In genomic region chr3:57555316-57555715, GRCh38 we compare ENCODE assay signal across 8 cellular contexts. TPM values are rescaled to one million over a fixed set of nuclear protein-coding genes. Genes with fewer than 3 reads are reported as not detected.
DNase-seq lines count a peak whose midpoint lies in the region; ATAC-seq lines count a peak whose summit lies in the region.

No MANE protein-coding gene starts in this region.

- peak overlapping the region; percentile 90 for H3K4me3 Mint-ChIP-seq in T-helper 1 cell treated with Interleukin-12 subunit alpha and Interleukin-12 subunit beta and Interleukin-4 antibody, amounts not matched to agents 30 μg/mL and 1 μg/mL, for 36 hours
- H3K4me3 Mint-ChIP-seq in activated T-helper 17 cell treated with anti-CD3 and anti-CD28 coated beads, Interleukin-2, amount 50 U/mL, for 72 hours = peak overlapping the region; percentile 98

- H3K27ac Mint-ChIP-seq in T-helper 1 cell treated with Interleukin-12 subunit alpha and Interleukin-12 subunit beta and Interleukin-4 antibody, amounts not matched to agents 30 μg/mL and 1 μg/mL, for 36 hours = peak overlapping the region; percentile 97
- peak overlapping the region; percentile 98 for H3K27ac Mint-ChIP-seq in activated T-helper 17 cell treated with anti-CD3 and anti-CD28 coated beads, Interleukin-2, amount 50 U/mL, for 72 hours

- H3K9me3 Mint-ChIP-seq in T-helper 1 cell treated with Interleukin-12 subunit alpha and Interleukin-12 subunit beta and Interleukin-4 antibody, amounts not matched to agents 30 μg/mL and 1 μg/mL, for 36 hours = no peaks in the 10 kb centered on the region
- no peaks in the 10 kb centered on the region for H3K9me3 Mint-ChIP-seq in activated T-helper 17 cell treated with anti-CD3 and anti-CD28 coated beads, Interleukin-2, amount 50 U/mL, for 72 hours

- no peaks in the 10 kb centered on the region for H3K36me3 ChIP-seq in iPS-15b (ENCODE audit: control insufficient read depth, insufficient read depth, low read length)

- no peaks in the 10 kb centered on the region for H3K9me3 ChIP-seq in iPS-15b (ENCODE audit: control insufficient read depth, insufficient read depth, low read length)

- peak overlapping the region; percentile 79 for H3K9ac ChIP-seq in iPS-15b (ENCODE audit: low read depth, low read length)

- no peaks in the 10 kb centered on the region for H3K27me3 ChIP-seq in iPS-15b (ENCODE audit: control insufficient read depth, insufficient read depth, low read length)

- no peak for ATAC-seq in activated T-helper 17 cell treated with anti-CD3 and anti-CD28 coated beads, Interleukin-2, amount 50 U/mL, for 72 hours (replicated peaks)
- ATAC-seq in stimulated activated naive CD8-positive, alpha-beta T cell treated with anti-CD3 and anti-CD28 coated beads, Interleukin-15, Interleukin-2, amounts not matched to agents 100 U/mL and 50 U/mL, for 24 hours = no peak

- peaks cover 5% of the 10 kb centered on the region for H3K4me1 ChIP-seq in iPS-15b (ENCODE audit: control insufficient read depth, insufficient read depth, low read length)

- no peak for DNase-seq in T-helper 1 cell
- DNase-seq in stimulated activated naive CD8-positive, alpha-beta T cell treated with anti-CD3 and anti-CD28 coated beads, Interleukin-15, Interleukin-2, amounts not matched to agents 100 U/mL and 50 U/mL, for 24 hours = peak; percentile 25
- DNase-seq in NCI-H1092 treated with DMSO at 0.1 percent for 48 hours (lab: John Stamatoyannopoulos, UW) = no peak
- no peak for DNase-seq in occipital lobe (lab: John Stamatoyannopoulos, UW)
- DNase-seq in putamen (ENCODE audit: low spot score) = no peak

- H3K4me3 ChIP-seq in iPS-15b (ENCODE audit: low read depth, low read length) = peak overlapping the region; percentile 97

- peaks cover 21% of the 10 kb centered on the region for H3K36me3 Mint-ChIP-seq in T-helper 1 cell treated with Interleukin-12 subunit alpha and Interleukin-12 subunit beta and Interleukin-4 antibody, amounts not matched to agents 30 μg/mL and 1 μg/mL, for 36 hours (ENCODE audit: low read depth)
- peaks cover 41% of the 10 kb centered on the region for H3K36me3 Mint-ChIP-seq in activated T-helper 17 cell treated with anti-CD3 and anti-CD28 coated beads, Interleukin-2, amount 50 U/mL, for 72 hours (ENCODE audit: low read depth)

- no peaks in the 10 kb centered on the region for H3K27me3 Mint-ChIP-seq in T-helper 1 cell treated with Interleukin-12 subunit alpha and Interleukin-12 subunit beta and Interleukin-4 antibody, amounts not matched to agents 30 μg/mL and 1 μg/mL, for 36 hours (ENCODE audit: low read depth)
- no peaks in the 10 kb centered on the region for H3K27me3 Mint-ChIP-seq in activated T-helper 17 cell treated with anti-CD3 and anti-CD28 coated beads, Interleukin-2, amount 50 U/mL, for 72 hours

- peaks cover 29% of the 10 kb centered on the region for H3K4me1 Mint-ChIP-seq in T-helper 1 cell treated with Interleukin-12 subunit alpha and Interleukin-12 subunit beta and Interleukin-4 antibody, amounts not matched to agents 30 μg/mL and 1 μg/mL, for 36 hours (ENCODE audit: low read depth)
- peaks cover 13% of the 10 kb centered on the region for H3K4me1 Mint-ChIP-seq in activated T-helper 17 cell treated with anti-CD3 and anti-CD28 coated beads, Interleukin-2, amount 50 U/mL, for 72 hours

RNA-seq across cellular contexts. Expression of gene PDE12, which starts 0.8 kb away (rescaled TPM):
- total RNA-seq in activated T-helper 17 cell treated with anti-CD3 and anti-CD28 coated beads, Interleukin-2, amount 50 U/mL, for 72 hours = 10 to 100 TPM; 20.8 to 31.4 TPM
- total RNA-seq in occipital lobe = 19.7 TPM

RNA-seq across cellular contexts. Expression of gene DNAH12, which starts 11.2 kb away (rescaled TPM):
- total RNA-seq in activated T-helper 17 cell treated with anti-CD3 and anti-CD28 coated beads, Interleukin-2, amount 50 U/mL, for 72 hours = under 1 TPM in 1 of 2 donors, not detected in 1; 0.08 TPM
- 0.62 TPM for total RNA-seq in occipital lobe

RNA-seq across cellular contexts. Expression of gene ARF4, which starts 41.8 kb away (rescaled TPM):
- 10 to 100 TPM; 52.1 to 67.4 TPM for total RNA-seq in activated T-helper 17 cell treated with anti-CD3 and anti-CD28 coated beads, Interleukin-2, amount 50 U/mL, for 72 hours
- 130 TPM for total RNA-seq in occipital lobe
